13 cellular contexts compared by ENCODE assay signal in the genomic region with DNA sequence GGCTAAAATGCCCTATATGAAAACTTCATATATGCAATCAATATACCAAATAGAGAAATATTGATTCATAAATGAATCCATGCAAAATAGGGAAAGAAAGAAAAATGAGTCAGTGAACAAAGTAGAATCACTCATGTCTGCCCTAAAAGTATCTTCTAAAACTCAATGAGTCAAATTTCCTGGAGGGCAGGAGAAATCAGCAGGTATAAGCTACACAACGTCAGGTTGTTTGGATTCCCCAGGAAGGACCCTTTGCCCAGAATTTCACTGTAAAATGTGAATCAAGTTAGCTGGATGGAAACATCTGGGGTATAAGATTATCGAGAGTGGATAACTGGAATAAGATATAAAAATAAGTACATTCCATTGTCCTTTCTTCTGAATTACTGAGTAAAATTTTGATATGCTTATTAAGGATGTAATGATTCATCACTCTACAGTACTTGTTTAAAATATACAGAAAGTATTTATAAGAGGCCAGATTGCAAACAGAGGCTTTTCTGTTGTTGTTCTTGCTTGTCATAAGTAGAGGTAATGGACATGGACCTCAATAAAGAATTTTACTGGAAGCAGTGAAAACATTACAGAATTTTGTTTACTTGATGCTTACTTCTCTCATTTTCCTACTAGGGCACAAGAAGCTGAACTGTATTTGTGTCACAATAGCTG.
"Had no signal": no experiment of that assay in that cellular context is flagged by ENCODE, and none has a peak within 500 bp of the region (broad histone marks: within the 10 kb centered on the region; RNA-seq: fewer than 3 reads in every experiment).

No MANE protein-coding gene starts in this region.

- H3K27ac ChIP-seq: neutrophil had no signal

- ATAC-seq: activated CD4-positive, CD25-positive, alpha-beta regulatory T cell treated with anti-CD3 and anti-CD28 coated beads, Interleukin-2, amount 50 U/mL, for 24 hours; activated CD8-positive, alpha-beta memory T cell treated with anti-CD3 and anti-CD28 coated beads, Interleukin-2, amount 10 ng/mL, durations not matched to agents 7 days and 5 days; activated naive CD4-positive, alpha-beta T cell treated with anti-CD3 and anti-CD28 coated beads, Interleukin-2, amount 50 U/mL, for 72 hours; naive thymus-derived CD8-positive, alpha-beta T cell; stimulated activated effector memory CD8-positive, alpha-beta T cell treated with anti-CD3 and anti-CD28 coated beads, Interleukin-12 subunit alpha, Interleukin-12 subunit beta, amount 100 ng/mL, for 72 hours had no signal

- H3K36me3 ChIP-seq: neutrophil had no signal

- H3K9me3 ChIP-seq: neutrophil had no signal

- H3K27me3 ChIP-seq: neutrophil had no signal

- FAIRE-seq: small intestine had no signal

- DNase-seq: activated CD8-positive, alpha-beta memory T cell treated with anti-CD3 and anti-CD28 coated beads, Interleukin-2, amount 10 ng/mL, durations not matched to agents 7 days and 5 days; activated effector memory CD4-positive, alpha-beta T cell treated with anti-CD3 and anti-CD28 coated beads, Interleukin-2, amount 50 U/mL, for 16 hours; activated T-cell treated with anti-CD3 and anti-CD28 coated beads, Interleukin-2, amount 50 U/mL, for 24 hours; amygdala; hypothalamus; naive thymus-derived CD8-positive, alpha-beta T cell; posterior cingulate gyrus; small intestine; trophoblast cell had no signal
